In genomic region chr2:218328294-218328693, GRCh38 we compare ENCODE assay signal across 18 cellular contexts. TPM values are rescaled to one million over a fixed set of nuclear protein-coding genes. Genes with fewer than 3 reads are reported as not detected.
A peak's percentile ranks its signal among the peaks of the same experiment; 100 is the strongest.
DNase-seq lines count a peak whose midpoint lies in the region; ATAC-seq and TF ChIP-seq lines count a peak whose summit lies in the region.
"Had no signal": no experiment of that assay in that cellular context is flagged by ENCODE, and none has a peak within 500 bp of the region (broad histone marks: within the 10 kb centered on the region; RNA-seq: fewer than 3 reads in every experiment).

No MANE protein-coding gene starts in this region.

- no peaks in the 10 kb centered on the region for H3K36me3 ChIP-seq in tibial nerve

- H3K4me3 ChIP-seq in tibial nerve: no peak overlapping the region

- 98% methylated on average over 2 of the region's 2 CpGs for WGBS in tibial nerve, 2 donors

- H3K27me3 Mint-ChIP-seq in dendritic cell treated with granulocyte-macrophage colony-stimulating factor and Interleukin-4, amounts not matched to agents 40 ng/mL and 50 ng/mL, for 4 days: no peaks in the 10 kb centered on the region
- H3K27me3 Mint-ChIP-seq in nephron progenitor cell (ENCODE audit: low read depth, poor library complexity): peaks cover 15% of the 10 kb centered on the region

- TF ChIP-seq CTCF in nephron progenitor cell (IDR thresholded peaks at IDR 0.05): no peak
- TF ChIP-seq CTCF in tibial nerve (IDR thresholded peaks at IDR 0.05): no peak

- no peaks in the 10 kb centered on the region for H3K36me3 Mint-ChIP-seq in activated naive CD4-positive, alpha-beta T cell treated with anti-CD3 and anti-CD28 coated beads, Interleukin-2, amount 50 U/mL, for 72 hours
- peaks cover 8% of the 10 kb centered on the region for H3K36me3 Mint-ChIP-seq in dendritic cell treated with granulocyte-macrophage colony-stimulating factor and Interleukin-4, amounts not matched to agents 40 ng/mL and 50 ng/mL, for 4 days (ENCODE audit: low read depth)
- peaks cover under 1% of the 10 kb centered on the region for H3K36me3 Mint-ChIP-seq in nephron progenitor cell (ENCODE audit: low read depth)

- no peak for ATAC-seq in activated naive CD4-positive, alpha-beta T cell treated with anti-CD3 and anti-CD28 coated beads, Interleukin-2, amount 50 U/mL, for 72 hours
- ATAC-seq in HG03097 (IDR thresholded peaks at IDR 0.05; ENCODE audit: low FRiP score, unreplicated experiment): no peak

- DNase-seq in activated naive CD4-positive, alpha-beta T cell treated with anti-CD3 and anti-CD28 coated beads, Interleukin-2, amount 50 U/mL, for 72 hours (ENCODE audit: low spot score in 2 of 2): no peak
- no peak for DNase-seq in activated naive CD4-positive, alpha-beta T cell (lab: John Stamatoyannopoulos, UW)
- no peak for DNase-seq in nephron progenitor cell
- no peak for DNase-seq in islet precursor cell
- no peak for DNase-seq in tibial nerve (ENCODE audit: low spot score in 2 of 2)
- DNase-seq in activated CD8-positive, alpha-beta memory T cell treated with anti-CD3 and anti-CD28 coated beads, Interleukin-2, amount 50 U/mL, for 4 hours: no peak
- DNase-seq: 8988T; DND-41; GOT3; IMR-90; Kasumi-1; NCI-H1105; NCI-H1694 treated with DMSO at 0.1 percent for 48 hours; NK-92 treated with Interleukin-12 subunit alpha and Interleukin-12 subunit beta, amount 100 ng/mL, for 24 hours; RPMI8226 had no signal

- no peak for TF ChIP-seq POLR2A in tibial nerve (IDR thresholded peaks at IDR 0.05)

- H3K27ac ChIP-seq in tibial nerve: no peak overlapping the region

- no peaks in the 10 kb centered on the region for H3K27me3 ChIP-seq in tibial nerve

- intact Hi-C loops in dendritic cell treated with granulocyte-macrophage colony-stimulating factor and Interleukin-4, amounts not matched to agents 40 ng/mL and 50 ng/mL, for 4 days (cut with micrococcal nuclease): no loop called here

- H3K27ac Mint-ChIP-seq in activated naive CD4-positive, alpha-beta T cell treated with anti-CD3 and anti-CD28 coated beads, Interleukin-2, amount 50 U/mL, for 72 hours: peak overlapping the region; percentile 16 to 72
- H3K27ac Mint-ChIP-seq in dendritic cell treated with granulocyte-macrophage colony-stimulating factor and Interleukin-4, amounts not matched to agents 40 ng/mL and 50 ng/mL, for 4 days: peak overlapping the region; percentile 97
- peak overlapping the region; percentile 94 for H3K27ac Mint-ChIP-seq in nephron progenitor cell

- H3K9me3 ChIP-seq in tibial nerve: no peaks in the 10 kb centered on the region

- no peaks in the 10 kb centered on the region for H3K9me3 Mint-ChIP-seq in activated naive CD4-positive, alpha-beta T cell treated with anti-CD3 and anti-CD28 coated beads, Interleukin-2, amount 50 U/mL, for 72 hours
- H3K9me3 Mint-ChIP-seq in dendritic cell treated with granulocyte-macrophage colony-stimulating factor and Interleukin-4, amounts not matched to agents 40 ng/mL and 50 ng/mL, for 4 days: no peaks in the 10 kb centered on the region
- H3K9me3 Mint-ChIP-seq in nephron progenitor cell: no peaks in the 10 kb centered on the region

- no peak for TF ChIP-seq EP300 in tibial nerve (IDR thresholded peaks at IDR 0.05)

- H3K4me1 Mint-ChIP-seq in dendritic cell treated with granulocyte-macrophage colony-stimulating factor and Interleukin-4, amounts not matched to agents 40 ng/mL and 50 ng/mL, for 4 days (ENCODE audit: low read depth): peaks cover 89% of the 10 kb centered on the region
- peaks cover 89% of the 10 kb centered on the region for H3K4me1 Mint-ChIP-seq in nephron progenitor cell

- H3K4me1 ChIP-seq in tibial nerve: peaks cover 0 to 57% (median 17%) of the 10 kb centered on the region in 4 donors

- no peak overlapping the region for H3K4me3 Mint-ChIP-seq in dendritic cell treated with granulocyte-macrophage colony-stimulating factor and Interleukin-4, amounts not matched to agents 40 ng/mL and 50 ng/mL, for 4 days
- H3K4me3 Mint-ChIP-seq in nephron progenitor cell: peak overlapping the region; percentile 16

RNA-seq across cellular contexts. Expression of gene CATIP, which starts 28.4 kb away (rescaled TPM):
- total RNA-seq in activated naive CD4-positive, alpha-beta T cell treated with anti-CD3 and anti-CD28 coated beads, Interleukin-2, amount 50 U/mL, for 72 hours: not detected
- not detected for total RNA-seq in tibial nerve
- total RNA-seq: HT-29, IMR-90 had no signal

RNA-seq across cellular contexts. Expression of gene TMBIM1, which starts 36.0 kb away (rescaled TPM):
- 10 to 100 TPM; 46.1 to 47.5 TPM for total RNA-seq in activated naive CD4-positive, alpha-beta T cell treated with anti-CD3 and anti-CD28 coated beads, Interleukin-2, amount 50 U/mL, for 72 hours
- total RNA-seq in tibial nerve: 100 to 1,000 TPM; 183 to 282 (median 202) TPM

RNA-seq across cellular contexts. Expression of gene SLC11A1, which starts 53.8 kb away (rescaled TPM):
- total RNA-seq in activated naive CD4-positive, alpha-beta T cell treated with anti-CD3 and anti-CD28 coated beads, Interleukin-2, amount 50 U/mL, for 72 hours: not detected
- total RNA-seq in tibial nerve: 100 to 1,000 TPM in 1 of 4 donors, 10 to 100 TPM in 3; 19.0 to 213 (median 52.9) TPM

RNA-seq across cellular contexts. Expression of gene PNKD, which starts 58.0 kb away (rescaled TPM):
- 10 to 100 TPM; 25.1 to 30.4 TPM for total RNA-seq in activated naive CD4-positive, alpha-beta T cell treated with anti-CD3 and anti-CD28 coated beads, Interleukin-2, amount 50 U/mL, for 72 hours
- total RNA-seq in tibial nerve: 10 to 100 TPM; 62.3 to 68.9 (median 63.6) TPM

RNA-seq across cellular contexts. Expression of gene AAMP, which starts 58.4 kb away (rescaled TPM):
- 10 to 100 TPM; 67.7 to 68.4 TPM for total RNA-seq in activated naive CD4-positive, alpha-beta T cell treated with anti-CD3 and anti-CD28 coated beads, Interleukin-2, amount 50 U/mL, for 72 hours
- total RNA-seq in tibial nerve: 100 to 1,000 TPM; 111 to 179 (median 143) TPM

Comparison
In these comparisons a context has a peak if more than half of its experiments do, and no peak if none do; other contexts are left out.
1. H3K27ac Mint-ChIP-seq: peak in every context shown above with its lines; median percentile 97 in dendritic cell treated with granulocyte-macrophage colony-stimulating factor and Interleukin-4, amounts not matched to agents 40 ng/mL and 50 ng/mL, for 4 days; 94 in nephron progenitor cell; 44 in activated naive CD4-positive, alpha-beta T cell treated with anti-CD3 and anti-CD28 coated beads, Interleukin-2, amount 50 U/mL, for 72 hours.
2. RNA of gene SLC11A1, which starts 53.8 kb away (total RNA-seq): 19.0 to 213 TPM in tibial nerve; not detected in activated naive CD4-positive, alpha-beta T cell treated with anti-CD3 and anti-CD28 coated beads, Interleukin-2, amount 50 U/mL, for 72 hours; every median in the first group is over 10 times any median in the second.